Comparison of ENCODE assay signal across 7 cellular contexts in the genomic region with DNA sequence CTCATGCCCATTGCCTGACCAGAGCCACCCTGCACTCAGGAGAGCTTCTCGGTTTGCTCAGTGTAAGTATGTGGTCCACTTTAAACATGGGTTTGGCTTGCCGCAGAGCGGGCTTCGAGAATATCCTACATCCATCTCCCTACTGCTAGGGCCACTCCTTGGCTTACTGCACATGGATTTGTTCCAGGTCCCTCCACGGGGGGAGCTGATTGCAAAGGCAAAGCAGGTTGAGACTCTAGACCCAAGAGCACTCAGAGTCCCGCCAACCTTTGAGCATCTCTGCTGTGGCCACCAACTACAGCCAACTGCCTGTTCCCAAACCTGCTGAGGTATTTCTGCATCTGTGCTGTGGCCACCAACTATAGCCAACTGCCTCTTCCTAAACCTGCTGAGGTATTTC.
"Had no signal": no experiment of that assay in that cellular context is flagged by ENCODE, and none has a peak within 500 bp of the region (broad histone marks: within the 10 kb centered on the region; RNA-seq: fewer than 3 reads in every experiment).

No MANE protein-coding gene starts in this region.

- H3K9me3 Mint-ChIP-seq: GM23338, H9, IgD-negative memory B cell had no signal

- FAIRE-seq: H1, H54, HTR-8/SVneo had no signal

- ATAC-seq: GM23338 had no signal

- H3K4me2 ChIP-seq: GM23338 had no signal

- H3K4me3 ChIP-seq: GM23338 had no signal

- H2AFZ ChIP-seq: GM23338 had no signal

- H3K27me3 Mint-ChIP-seq: IgD-negative memory B cell had no signal

- H3K4me3 Mint-ChIP-seq: GM23338, H9, IgD-negative memory B cell had no signal

- H3K27ac Mint-ChIP-seq: GM23338, IgD-negative memory B cell had no signal

- DNase-seq: H9, HCEC 1CT had no signal

- H3K4me1 Mint-ChIP-seq: GM23338, H9 had no signal
